Comparison of ENCODE assay signal across 1 cellular context in genomic region chr6:27605401-27606342, GRCh38.
A peak's percentile ranks its signal among the peaks of the same experiment; 100 is the strongest.
TF ChIP-seq lines count a peak whose summit lies in the region.

No MANE protein-coding gene starts in this region.

TF ChIP-seq in K562, 482 proteins besides CTCF, POLR2A, EP300 and RAD21 (continued from another document):
- TF ChIP-seq PATZ1 (CRISPR knock-in tag; IDR thresholded peaks at IDR 0.05; ENCODE audit: borderline replicate concordance) (0 out of 2 replicates have a peak, but pooled peaks have one; percentile 5), ZNF197 (CRISPR knock-in tag; IDR thresholded peaks at IDR 0.05; ENCODE audit: low read depth) (no peak), GABPA (tag; conservative IDR thresholded peaks at IDR 0.05; ENCODE audit: low read depth) (peak; percentile 68), ZC3H8 (IDR thresholded peaks at IDR 0.05) (peak; percentile 10; the same call in 1 of the 2 replicates), ZFP36 (IDR thresholded peaks at IDR 0.05; ENCODE audit: low read depth, low read length, partially characterized antibody) (peak; percentile 55), TEAD4 (IDR thresholded peaks at IDR 0.05; ENCODE audit: low read length) (peak; percentile 84), TEAD4 (CRISPR knock-in tag; IDR thresholded peaks at IDR 0.05; ENCODE audit: borderline replicate concordance) (no peak), ATF7 (IDR thresholded peaks at IDR 0.05) (peak; percentile 80), ZNF41 (CRISPR knock-in tag; conservative IDR thresholded peaks at IDR 0.05) (no peak)
